ENCODE assay signal across 8 cellular contexts in genomic region chr19:9431475-9431874, GRCh38. TPM values are rescaled to one million over a fixed set of nuclear protein-coding genes. Genes with fewer than 3 reads are reported as not detected.
DNase-seq lines count a peak whose midpoint lies in the region; ATAC-seq and TF ChIP-seq lines count a peak whose summit lies in the region.

No MANE protein-coding gene starts in this region.

- intact Hi-C loops in psoas muscle (cut with DNase I) = no loop called here

- 81 to 85% (median 83%) methylated on average over 7 of the region's 7 CpGs for WGBS in psoas muscle, 3 donors

- peaks cover 4% of the 10 kb centered on the region for H3K9me3 ChIP-seq in psoas muscle

- no peaks in the 10 kb centered on the region for H3K27me3 ChIP-seq in psoas muscle (ENCODE audit: insufficient read depth in 3 of 3, low read length in 2 of 3)

- H3K27ac ChIP-seq in 22Rv1 = no peak overlapping the region
- H3K27ac ChIP-seq in psoas muscle = no peak overlapping the region

- ATAC-seq in psoas muscle (no peak), GM19395 (IDR thresholded peaks at IDR 0.05; ENCODE audit: unreplicated experiment) (no peak), GM18907 (IDR thresholded peaks at IDR 0.05; ENCODE audit: unreplicated experiment) (no peak)

- H3K4me1 ChIP-seq in psoas muscle = peaks cover 12% of the 10 kb centered on the region

- CTCF ChIA-PET in GM10248 (lab: Yijun Ruan, JAX) = interaction anchor here (1.1 kb wide), 1 partner anchor 16 kb away, joined by 3 read pairs; no protein-coding TSS in a partner anchor

- in situ Hi-C loops in SK-MEL-5 (cut with HindIII; ENCODE audit: low pct_unique_long_range_greater_than_20kb, low sequenced_read_pairs) = no loop called here

- no peak overlapping the region for H3K4me3 ChIP-seq in psoas muscle

- H3K36me3 ChIP-seq in psoas muscle (ENCODE audit: insufficient read depth in 1 of 2, low read depth in 1 of 2) = peaks cover 0 to 69% of the 10 kb centered on the region in 2 donors

- POLR2A ChIA-PET in GM10248 (lab: Yijun Ruan, JAX) = no interaction called here

- DNase-seq in GM10248 (ENCODE audit: extremely low spot score) (no peak), SK-MEL-5 (ENCODE audit: low read depth, low spot score) (peak; percentile 23), psoas muscle (no peak), HuH-7.5 (ENCODE audit: low spot score) (no peak)
- DNase-seq in effector CD8-positive, alpha-beta T cell (lab: John Stamatoyannopoulos, UW) = peak; percentile 15

- TF ChIP-seq CTCF in 22Rv1 (IDR thresholded peaks at IDR 0.05) = peak; percentile 54
- TF ChIP-seq CTCF in GM10248 (IDR thresholded peaks at IDR 0.05; ENCODE audit: control extremely low read depth, extremely low read depth, low read depth, missing control alignments) = peak; percentile 11
- TF ChIP-seq CTCF in psoas muscle (IDR thresholded peaks at IDR 0.05) = peak; percentile 28

RNA-seq across cellular contexts. Expression of gene ZNF266, which starts 3.9 kb away (rescaled TPM):
- 10.4 and 11.3 TPM in 2 replicates for total RNA-seq in SK-MEL-5 (2014; rRNA removed; shearing (Covaris generic))
- 6.0 and 6.1 TPM in 2 replicates for polyA plus RNA-seq in SK-MEL-5 (2015; cell fraction: cytosol; rRNA removed)
- 160 and 177 TPM in 2 replicates for polyA plus RNA-seq in SK-MEL-5 (2015; cell fraction: nucleus; rRNA removed)
- total RNA-seq in psoas muscle = 1 to 10 TPM; 4.1 to 8.1 (median 5.4) TPM
- 1 to 10 TPM; 5.7 to 7.0 (median 6.2) TPM for polyA plus RNA-seq in psoas muscle

Comparison
In these comparisons a context has a peak if more than half of its experiments do, and no peak if none do; other contexts are left out.
1. DNase-seq: peak in SK-MEL-5 (single experiment) and effector CD8-positive, alpha-beta T cell (single experiment); none in GM10248 (single experiment), psoas muscle (0 of 2) and HuH-7.5 (single experiment).
2. Peak in every context shown above with its lines, with median percentiles within 50 percentile points of each other: CTCF ChIP-seq.